Comparison of ENCODE assay signal across 8 cellular contexts in the genomic region with DNA sequence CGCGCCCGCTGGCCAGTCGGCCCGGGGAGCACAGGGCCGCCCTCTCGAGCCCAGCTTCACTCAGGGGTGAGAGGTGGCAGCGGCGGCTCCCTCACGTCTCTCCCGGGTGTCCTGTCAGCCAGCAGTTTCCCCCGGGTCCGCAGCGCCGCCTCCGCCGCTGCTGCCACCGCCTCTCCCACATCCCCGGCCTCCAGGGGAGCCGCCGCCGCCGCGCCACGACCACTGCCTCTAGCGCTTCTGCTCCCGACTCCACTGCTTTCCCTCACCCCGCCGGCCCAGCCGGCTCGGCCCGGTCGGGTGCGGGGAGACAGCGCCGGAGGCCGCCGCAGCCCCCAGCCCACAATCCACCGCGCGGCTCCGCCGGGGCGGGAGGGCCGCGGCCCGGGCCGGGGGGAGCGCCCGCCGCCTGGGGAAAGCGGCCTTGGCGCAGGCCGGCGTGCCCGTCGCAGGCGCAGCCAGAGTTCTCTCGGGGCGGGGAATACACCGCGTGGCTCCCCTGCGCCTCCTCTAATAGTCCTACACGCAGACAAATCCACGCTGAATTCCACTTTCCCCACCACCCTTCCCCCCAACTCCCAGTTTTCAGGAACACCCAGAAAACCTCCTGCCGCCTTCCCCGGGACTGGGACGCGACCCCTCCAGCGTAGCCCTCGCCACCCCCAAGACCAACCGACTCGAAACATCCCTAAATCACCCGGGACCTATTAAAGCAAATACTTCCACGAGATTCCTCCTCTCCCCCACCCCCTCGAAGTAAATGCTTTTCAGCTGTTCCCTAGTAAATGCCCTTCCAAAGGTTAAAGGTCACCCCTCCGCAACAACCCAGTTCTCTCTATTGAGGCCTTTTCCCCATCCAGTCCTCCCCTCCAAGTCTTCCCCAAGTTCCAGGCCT.
DNase-seq lines count a peak whose midpoint lies in the region; ATAC-seq and TF ChIP-seq lines count a peak whose summit lies in the region.

A gene with protein sequence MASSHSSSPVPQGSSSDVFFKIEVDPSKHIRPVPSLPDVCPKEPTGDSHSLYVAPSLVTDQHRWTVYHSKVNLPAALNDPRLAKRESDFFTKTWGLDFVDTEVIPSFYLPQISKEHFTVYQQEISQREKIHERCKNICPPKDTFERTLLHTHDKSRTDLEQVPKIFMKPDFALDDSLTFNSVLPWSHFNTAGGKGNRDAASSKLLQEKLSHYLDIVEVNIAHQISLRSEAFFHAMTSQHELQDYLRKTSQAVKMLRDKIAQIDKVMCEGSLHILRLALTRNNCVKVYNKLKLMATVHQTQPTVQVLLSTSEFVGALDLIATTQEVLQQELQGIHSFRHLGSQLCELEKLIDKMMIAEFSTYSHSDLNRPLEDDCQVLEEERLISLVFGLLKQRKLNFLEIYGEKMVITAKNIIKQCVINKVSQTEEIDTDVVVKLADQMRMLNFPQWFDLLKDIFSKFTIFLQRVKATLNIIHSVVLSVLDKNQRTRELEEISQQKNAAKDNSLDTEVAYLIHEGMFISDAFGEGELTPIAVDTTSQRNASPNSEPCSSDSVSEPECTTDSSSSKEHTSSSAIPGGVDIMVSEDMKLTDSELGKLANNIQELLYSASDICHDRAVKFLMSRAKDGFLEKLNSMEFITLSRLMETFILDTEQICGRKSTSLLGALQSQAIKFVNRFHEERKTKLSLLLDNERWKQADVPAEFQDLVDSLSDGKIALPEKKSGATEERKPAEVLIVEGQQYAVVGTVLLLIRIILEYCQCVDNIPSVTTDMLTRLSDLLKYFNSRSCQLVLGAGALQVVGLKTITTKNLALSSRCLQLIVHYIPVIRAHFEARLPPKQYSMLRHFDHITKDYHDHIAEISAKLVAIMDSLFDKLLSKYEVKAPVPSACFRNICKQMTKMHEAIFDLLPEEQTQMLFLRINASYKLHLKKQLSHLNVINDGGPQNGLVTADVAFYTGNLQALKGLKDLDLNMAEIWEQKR (minus strand): TSS at position 346 of the 892 bp plus-strand sequence. CDS start 35,429 bp downstream, outside the sequence.

- ATAC-seq in GM18520 (IDR thresholded peaks at IDR 0.05; ENCODE audit: unreplicated experiment) (peak; percentile 56), HG03064 (IDR thresholded peaks at IDR 0.05; ENCODE audit: low read depth, unreplicated experiment) (peak; percentile 58)

- CTCF ChIA-PET in AG04449 (lab: Yijun Ruan, JAX), result interaction anchor here (1.2 to 3.9 kb wide), 3 partner anchors 8 to 312 kb away, joined by 3 to 16 read pairs (median 4); no protein-coding TSS in a partner anchor

- H3K9ac ChIP-seq in mucosa of rectum (ENCODE audit: low read depth in 1 of 2, low read length in 2 of 2), result peak within 1 kb of the TSS; percentile 89 to 92

- H3K27me3 ChIP-seq in mucosa of rectum (ENCODE audit: control insufficient read depth in 2 of 2, insufficient read depth in 2 of 2, low read length in 2 of 2), result no peaks in the 10 kb centered on the region

- H3K4me3 ChIP-seq in AG04449 (ENCODE audit: low read depth, low read length), result peak within 1 kb of the TSS; percentile 68
- peak within 1 kb of the TSS; percentile 80 to 83 for H3K4me3 ChIP-seq in mucosa of rectum (ENCODE audit: low read length in 2 of 2)

- POLR2A ChIA-PET in AG04449 (lab: Yijun Ruan, JAX), result no interaction called here

- no peak for DNase-seq in AG04449 (ENCODE audit: low read depth, low spot score)
- peak; percentile 42 for DNase-seq in NOMO-1 treated with DMSO at 0.1 percent for 48 hours (lab: John Stamatoyannopoulos, UW; ENCODE audit: unreplicated experiment)
- peak; percentile 36 for DNase-seq in activated T-cell treated with anti-CD3 and anti-CD28 coated beads for 4 hours
- no peak for DNase-seq in epithelial cell of prostate (ENCODE audit: low read depth, low spot score)
- peak; percentile 10 to 18 for DNase-seq in stimulated activated CD8-positive, alpha-beta memory T cell treated with anti-CD3 and anti-CD28 coated beads, Interleukin-4, amount 100 ng/mL, for 4 hours (ENCODE audit: low read depth in 2 of 2, low spot score in 1 of 2)

- no peaks in the 10 kb centered on the region for H3K36me3 ChIP-seq in mucosa of rectum (ENCODE audit: control insufficient read depth in 2 of 2, insufficient read depth in 2 of 2, low read length in 2 of 2)

- no peaks in the 10 kb centered on the region for H3K9me3 ChIP-seq in mucosa of rectum (ENCODE audit: control insufficient read depth in 2 of 2, low read length in 2 of 2)

- peak within 1 kb of the TSS; percentile 83 for H3K27ac ChIP-seq in epithelial cell of prostate
- peak within 1 kb of the TSS; percentile 91 for H3K27ac ChIP-seq in mucosa of rectum (ENCODE audit: low read depth in 2 of 2, low read length in 2 of 2)

- TF ChIP-seq CTCF in AG04449 (IDR thresholded peaks at IDR 0.05; ENCODE audit: insufficient read depth, low read length, missing control alignments), result no peak

- peaks cover 11 to 16% of the 10 kb centered on the region in 2 donors for H3K4me1 ChIP-seq in mucosa of rectum (ENCODE audit: control insufficient read depth in 2 of 2, insufficient read depth in 2 of 2, low read length in 2 of 2)

Comparison
In these comparisons a context has a peak if more than half of its experiments do, and no peak if none do; other contexts are left out.
1. DNase-seq: peak in NOMO-1 treated with DMSO at 0.1 percent for 48 hours (single experiment), activated T-cell treated with anti-CD3 and anti-CD28 coated beads for 4 hours (single experiment) and stimulated activated CD8-positive, alpha-beta memory T cell treated with anti-CD3 and anti-CD28 coated beads, Interleukin-4, amount 100 ng/mL, for 4 hours (2 of 2); none in AG04449 (single experiment) and epithelial cell of prostate (single experiment).